In the genomic region with DNA sequence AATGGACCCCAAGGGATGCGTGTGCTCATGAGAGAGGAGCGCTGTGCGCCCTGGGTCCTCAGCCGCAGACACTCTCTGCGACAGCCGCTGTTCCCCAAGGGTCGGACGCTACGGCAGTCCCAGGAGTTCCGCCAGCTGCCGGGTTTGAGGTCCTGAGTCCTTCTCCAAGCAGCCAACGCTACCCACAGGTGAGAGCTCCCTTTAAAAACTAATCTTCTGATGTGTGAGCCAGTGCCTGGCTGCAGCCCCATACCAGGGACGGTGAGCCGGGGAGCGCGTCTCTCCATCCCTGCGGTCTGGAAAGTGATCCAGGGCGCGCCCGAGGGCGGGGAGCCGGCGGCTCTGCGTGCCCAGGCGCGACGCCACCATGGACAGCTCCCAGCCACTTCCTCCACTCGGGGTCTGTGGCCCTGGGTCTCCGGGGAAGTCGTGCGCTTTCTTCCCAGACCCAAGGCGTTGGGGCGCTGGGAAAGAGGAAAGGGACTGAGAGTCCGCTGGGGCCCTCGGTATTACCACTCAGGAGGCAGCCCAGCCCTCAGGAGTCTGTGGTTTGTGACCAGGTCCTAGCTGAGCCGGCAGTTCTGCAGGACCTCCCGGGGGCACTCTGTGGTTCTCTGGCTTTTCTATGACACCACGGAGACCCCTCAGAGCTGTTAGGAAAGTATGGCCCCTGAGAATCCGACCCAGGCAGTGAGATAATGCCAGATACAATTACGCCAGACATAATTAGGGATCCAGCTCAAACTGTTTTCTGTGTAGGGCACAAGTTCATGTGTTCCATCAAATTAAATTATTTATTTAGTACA, we compare ENCODE assay signal across 8 cellular contexts. TPM values are rescaled to one million over a fixed set of nuclear protein-coding genes. Genes with fewer than 3 reads are reported as not detected.
DNase-seq lines count a peak whose midpoint lies in the region; ATAC-seq, FAIRE-seq and TF ChIP-seq lines count a peak whose summit lies in the region.

No MANE protein-coding gene starts in this region.

- no peak for FAIRE-seq in GM12892 (lab: Jason Lieb, UNC)

- H3K9ac ChIP-seq in iPS-20b (ENCODE audit: low read depth, low read length), result no peak overlapping the region

- H3K27me3 ChIP-seq in ascending aorta, result no peaks in the 10 kb centered on the region
- peaks cover 57% of the 10 kb centered on the region for H3K27me3 ChIP-seq in iPS-20b (ENCODE audit: insufficient read depth, low read length)
- no peaks in the 10 kb centered on the region for H3K27me3 ChIP-seq in testis

- WGBS in testis, 2 donors, result 3 to 4% methylated on average over 8 to 37 of the region's 40 CpGs

- TF ChIP-seq POLR2A in testis (IDR thresholded peaks at IDR 0.05), result no peak
- TF ChIP-seq POLR2A in GM12892 (IDR thresholded peaks at IDR 0.05; ENCODE audit: low read depth, low read length), result no peak

- DNase-seq in AG08396 (ENCODE audit: low spot score) (peak; percentile 77), HT1080 (ENCODE audit: low read depth) (peak; percentile 50), ascending aorta (ENCODE audit: low spot score in 2 of 2) (no peak), testis (peak; percentile 70), COLO829 (ENCODE audit: low spot score) (no peak), GM12892 (ENCODE audit: insufficient read length) (no peak)

- no peak for TF ChIP-seq CTCF in ascending aorta (IDR thresholded peaks at IDR 0.05)
- TF ChIP-seq CTCF in testis (IDR thresholded peaks at IDR 0.05), result no peak

- peaks cover 14 to 21% of the 10 kb centered on the region in 2 donors for H3K4me1 ChIP-seq in ascending aorta
- peaks cover 4% of the 10 kb centered on the region; the same call in 1 of the 2 replicates for H3K4me1 ChIP-seq in iPS-20b (ENCODE audit: insufficient read depth, low read length)
- no peaks in the 10 kb centered on the region for H3K4me1 ChIP-seq in testis

- H3K9me3 ChIP-seq in ascending aorta, result no peaks in the 10 kb centered on the region
- H3K9me3 ChIP-seq in iPS-20b (ENCODE audit: insufficient read depth, low read depth, low read length), result no peaks in the 10 kb centered on the region
- no peaks in the 10 kb centered on the region for H3K9me3 ChIP-seq in testis

- H3K36me3 ChIP-seq in ascending aorta, result no peaks in the 10 kb centered on the region
- no peaks in the 10 kb centered on the region for H3K36me3 ChIP-seq in iPS-20b (ENCODE audit: insufficient read depth, low read depth, low read length)
- no peaks in the 10 kb centered on the region for H3K36me3 ChIP-seq in testis (ENCODE audit: low read depth, missing control alignments)

- no peak for ATAC-seq in HG03039 (IDR thresholded peaks at IDR 0.05; ENCODE audit: unreplicated experiment)

- intact Hi-C loops in ascending aorta (cut with DNase I), result no loop called here
- intact Hi-C loops in testis (cut with DNase I; ENCODE audit: low total_unique reads), result loop anchor here (10.0 kb wide), 1 partner anchor 174 kb away; no protein-coding TSS in a partner anchor

- peak overlapping the region; percentile 61 to 67 for H3K4me3 ChIP-seq in ascending aorta
- peak overlapping the region; percentile 74 for H3K4me3 ChIP-seq in iPS-20b (ENCODE audit: low read length)
- peak overlapping the region; percentile 44 to 56 for H3K4me3 ChIP-seq in testis

- H3K27ac ChIP-seq in ascending aorta (no peak overlapping the region), iPS-20b (ENCODE audit: low read length) (no peak overlapping the region), testis (no peak overlapping the region)

RNA-seq across cellular contexts. Expression of a gene that starts 1.4 kb away (rescaled TPM):
- 1.7 and 2.3 TPM in 2 replicates for total RNA-seq in HT1080 (2014; rRNA removed; shearing (Covaris generic))
- 2.0 and 2.9 TPM in 2 replicates for polyA plus RNA-seq in HT1080 (2015; cell fraction: cytosol; rRNA removed)
- 22.9 and 25.2 TPM in 2 replicates for polyA plus RNA-seq in HT1080 (2015; cell fraction: nucleus; rRNA removed)
- total RNA-seq in ascending aorta (not detected), testis (10 to 100 TPM in 1 of 2 donors, 1 to 10 TPM in 1; 8.3 to 21.5 TPM)
- polyA plus RNA-seq in testis (ENCODE audit: insufficient read depth, low read depth, low replicate concordance), result 7.5 TPM
- 0.87 TPM for polyA plus RNA-seq in GM12892 (2012; ENCODE audit: missing spikeins)

Comparison
In these comparisons a context has a peak if more than half of its experiments do, and no peak if none do; other contexts are left out.
1. DNase-seq: peak in AG08396 (single experiment), HT1080 (single experiment) and testis (single experiment); none in ascending aorta (0 of 2), COLO829 (single experiment) and GM12892 (single experiment).
2. Peak in every context shown above with its lines, with median percentiles within 50 percentile points of each other: H3K4me3 ChIP-seq.